In genomic region chr17:28712037-28712704, GRCh38 we compare ENCODE assay signal across 8 cellular contexts. TPM values are rescaled to one million over a fixed set of nuclear protein-coding genes. Genes with fewer than 3 reads are reported as not detected.
DNase-seq lines count a peak whose midpoint lies in the region; ATAC-seq and TF ChIP-seq lines count a peak whose summit lies in the region.

No MANE protein-coding gene starts in this region.

- H3K27me3 ChIP-seq in hepatocyte, result no peaks in the 10 kb centered on the region

- no peak for TF ChIP-seq CTCF in hepatocyte (IDR thresholded peaks at IDR 0.05; ENCODE audit: poor library complexity)

- H3K79me2 ChIP-seq in hepatocyte, result peaks cover 30% of the 10 kb centered on the region

- no peaks in the 10 kb centered on the region for H3K36me3 ChIP-seq in hepatocyte (replicated peaks; ENCODE audit: insufficient read depth, low read depth)

- WGBS in hepatocyte (ENCODE audit: low lambda C conversion rate, missing lambda C conversion rate), result 29% methylated on average over 25 of the region's 34 CpGs

- peaks cover 5% of the 10 kb centered on the region for H4K20me1 ChIP-seq in hepatocyte (ENCODE audit: insufficient read depth, poor library complexity, severe bottlenecking)

- H3K27ac ChIP-seq in hepatocyte, result peak overlapping the region; percentile 97

- peaks cover 30% of the 10 kb centered on the region for H3K4me1 ChIP-seq in hepatocyte (ENCODE audit: insufficient read depth)

- H3K9me2 ChIP-seq in hepatocyte (replicated peaks; ENCODE audit: insufficient read depth), result no peaks in the 10 kb centered on the region

- no peaks in the 10 kb centered on the region for H3K9me3 ChIP-seq in hepatocyte (ENCODE audit: low read depth)

- ATAC-seq in GM18909 (IDR thresholded peaks at IDR 0.05; ENCODE audit: poor library complexity, unreplicated experiment), result peak; percentile 5

- H3K4me2 ChIP-seq in hepatocyte, result peak overlapping the region; percentile 85

- H2AFZ ChIP-seq in hepatocyte, result peak overlapping the region; percentile 17

- H3K4me3 ChIP-seq in hepatocyte, result no peak overlapping the region

- peak; percentile 71 for DNase-seq in NOMO-1 treated with DMSO at 0.1 percent for 48 hours (lab: John Stamatoyannopoulos, UW; ENCODE audit: unreplicated experiment)
- DNase-seq in activated gamma-delta T cell treated with anti-CD3 and anti-CD28 coated beads, Interleukin-2, amount 50 U/mL, for 16 hours (ENCODE audit: low read depth), result peak; percentile 42
- DNase-seq in hepatocyte (ENCODE audit: low spot score), result peak; percentile 57
- DNase-seq in stimulated activated CD4-positive, alpha-beta T cell treated with anti-CD3 and anti-CD28 coated beads, Interleukin-15, amount 100 ng/mL, for 1 hour (ENCODE audit: low read depth in 1 of 2, low spot score in 1 of 2), result peak; percentile 37 to 48
- no peak for DNase-seq in amniotic stem cell (lab: John Stamatoyannopoulos, UW)
- DNase-seq in A172 (ENCODE audit: low spot score), result no peak
- DNase-seq in NCI-H1092 (lab: John Stamatoyannopoulos, UW), result no peak

RNA-seq across cellular contexts. Expression of gene PROCA1, which starts 0.5 kb away (rescaled TPM):
- total RNA-seq in hepatocyte, result 3.9 and 4.4 TPM in 2 replicates
- polyA plus RNA-seq in hepatocyte, result 1.1 and 1.8 TPM in 2 replicates
- total RNA-seq in A172 (2014; rRNA removed; shearing (Covaris generic)), result 1.2 and 2.0 TPM in 2 replicates

RNA-seq across cellular contexts. Expression of gene RAB34, which starts 5.5 kb away (rescaled TPM):
- total RNA-seq in hepatocyte, result 160 and 184 TPM in 2 replicates
- 180 and 185 TPM in 2 replicates for polyA plus RNA-seq in hepatocyte
- 246 and 286 TPM in 2 replicates for total RNA-seq in A172 (2014; rRNA removed; shearing (Covaris generic))

RNA-seq across cellular contexts. Expression of gene RPL23A, which starts 7.6 kb away (rescaled TPM):
- 501 and 614 TPM in 2 replicates for total RNA-seq in hepatocyte
- polyA plus RNA-seq in hepatocyte, result 1,050 and 1,115 TPM in 2 replicates
- 697 and 1,197 TPM in 2 replicates for total RNA-seq in A172 (2014; rRNA removed; shearing (Covaris generic))

RNA-seq across cellular contexts. Expression of gene TLCD1, which starts 13.9 kb away (rescaled TPM):
- total RNA-seq in hepatocyte, result 12.5 and 14.6 TPM in 2 replicates
- 23.4 and 26.6 TPM in 2 replicates for polyA plus RNA-seq in hepatocyte
- total RNA-seq in A172 (2014; rRNA removed; shearing (Covaris generic)), result 3.3 and 3.9 TPM in 2 replicates

RNA-seq across cellular contexts. Expression of gene NEK8, which starts 16.4 kb away (rescaled TPM):
- total RNA-seq in hepatocyte, result 3.3 and 5.5 TPM in 2 replicates
- polyA plus RNA-seq in hepatocyte, result 8.1 and 9.7 TPM in 2 replicates
- 1.5 and 2.5 TPM in 2 replicates for total RNA-seq in A172 (2014; rRNA removed; shearing (Covaris generic))

Comparison
In these comparisons a context has a peak if more than half of its experiments do, and no peak if none do; other contexts are left out.
1. DNase-seq: peak in NOMO-1 treated with DMSO at 0.1 percent for 48 hours (single experiment), activated gamma-delta T cell treated with anti-CD3 and anti-CD28 coated beads, Interleukin-2, amount 50 U/mL, for 16 hours (single experiment), hepatocyte (single experiment) and stimulated activated CD4-positive, alpha-beta T cell treated with anti-CD3 and anti-CD28 coated beads, Interleukin-15, amount 100 ng/mL, for 1 hour (2 of 2); none in amniotic stem cell (single experiment), A172 (single experiment) and NCI-H1092 (single experiment).